ENCODE assay signal across 8 cellular contexts in the genomic region with DNA sequence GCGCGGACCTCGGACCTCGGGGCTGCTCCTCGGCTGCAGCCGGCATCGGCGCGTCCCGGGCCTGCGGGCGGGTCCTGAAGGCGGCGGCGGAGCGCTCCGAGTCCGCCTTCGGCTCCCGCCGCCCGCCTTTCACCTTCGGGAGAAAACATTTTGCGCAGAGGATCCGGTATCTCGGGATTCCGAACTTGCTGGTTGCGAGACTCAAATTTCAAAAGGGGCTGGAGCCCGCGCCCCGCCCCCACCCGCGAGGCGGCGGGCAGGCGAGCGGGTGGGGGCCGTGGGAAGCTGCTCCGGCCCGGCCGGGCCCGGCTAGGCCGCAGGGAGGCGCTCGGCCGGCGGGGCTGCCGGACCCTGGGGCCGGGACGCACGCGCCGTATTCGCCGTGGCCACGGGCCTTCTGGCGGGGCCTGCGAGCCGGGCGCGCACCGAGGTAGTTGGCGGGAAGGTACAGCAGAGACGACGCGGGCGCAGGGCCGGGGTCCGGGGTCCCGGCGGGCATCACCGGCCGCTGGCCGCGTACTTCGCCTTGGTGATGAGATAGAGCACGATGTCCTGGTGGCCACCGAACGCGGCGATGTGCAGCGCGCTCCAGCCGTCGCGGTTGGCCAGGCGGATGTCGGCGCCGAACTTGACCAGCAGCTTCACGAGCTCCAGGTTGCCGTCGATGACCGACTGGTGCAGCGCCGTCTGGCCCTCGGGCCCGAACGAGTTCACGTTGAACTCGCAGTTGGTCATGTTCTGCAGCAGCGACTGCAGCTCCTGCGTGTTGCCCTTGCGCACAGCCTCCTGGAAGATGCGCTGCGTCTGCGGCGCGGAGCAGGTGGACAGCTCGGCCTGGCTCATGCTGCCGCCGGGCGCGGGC. TPM values are rescaled to one million over a fixed set of nuclear protein-coding genes. Genes with fewer than 3 reads are reported as not detected.
DNase-seq lines count a peak whose midpoint lies in the region; ATAC-seq and TF ChIP-seq lines count a peak whose summit lies in the region.

No MANE protein-coding gene starts in this region.

- CTCF ChIA-PET in activated CD4-positive, alpha-beta memory T cell treated with anti-CD3 and anti-CD28 coated beads, Interleukin-2, amount 10 ng/mL, durations not matched to agents 7 days and 5 days (lab: Charles Lee) = interaction anchor here (0.6 to 1.9 kb wide), 9 partner anchors 8 to 169 kb away, joined by 3 to 5 read pairs (median 4); a partner anchor contains a TSS

- H3K9me3 Mint-ChIP-seq in activated CD4-positive, alpha-beta memory T cell treated with anti-CD3 and anti-CD28 coated beads, Interleukin-2, amount 10 ng/mL, durations not matched to agents 7 days and 5 days = no peaks in the 10 kb centered on the region

- H3K4me3 ChIP-seq in Jurkat, Clone E6-1 (ENCODE audit: low read length) = peak overlapping the region; percentile 40
- H3K4me3 ChIP-seq in fibroblast of villous mesenchyme (ENCODE audit: low read depth, low read length) = peak overlapping the region; percentile 54
- H3K4me3 ChIP-seq in osteoblast (ENCODE audit: insufficient read depth, low read length) = peak overlapping the region; percentile 41

- no peaks in the 10 kb centered on the region for H3K9me3 ChIP-seq in osteoblast (ENCODE audit: low read depth, low read length)

- peak overlapping the region; percentile 56 for H3K4me2 ChIP-seq in osteoblast (ENCODE audit: insufficient read depth, low read length)

- H3K27ac ChIP-seq in osteoblast (ENCODE audit: low read depth, low read length) = no peak overlapping the region

- peaks cover 38% of the 10 kb centered on the region for H3K27me3 ChIP-seq in osteoblast (ENCODE audit: insufficient read depth, low read length)

- POLR2A ChIA-PET in activated CD4-positive, alpha-beta memory T cell treated with anti-CD3 and anti-CD28 coated beads, Interleukin-2, amount 10 ng/mL, durations not matched to agents 7 days and 5 days (lab: Charles Lee) = interaction anchor here (1.0 to 1.9 kb wide), 5 partner anchors 12 to 161 kb away, joined by 3 to 10 read pairs (median 5); a partner anchor contains a TSS

- H2AFZ ChIP-seq in osteoblast (ENCODE audit: low read length) = peak overlapping the region; percentile 47

- H3K4me1 ChIP-seq in osteoblast (ENCODE audit: insufficient read depth, low read length) = peaks cover 8% of the 10 kb centered on the region

- no peaks in the 10 kb centered on the region for H3K36me3 ChIP-seq in osteoblast (ENCODE audit: insufficient read depth, low read length)

- H3K27me3 Mint-ChIP-seq in activated CD4-positive, alpha-beta memory T cell treated with anti-CD3 and anti-CD28 coated beads, Interleukin-2, amount 10 ng/mL, durations not matched to agents 7 days and 5 days = peaks cover 39% of the 10 kb centered on the region

- H3K36me3 Mint-ChIP-seq in activated CD4-positive, alpha-beta memory T cell treated with anti-CD3 and anti-CD28 coated beads, Interleukin-2, amount 10 ng/mL, durations not matched to agents 7 days and 5 days (ENCODE audit: low read depth) = no peaks in the 10 kb centered on the region

- no peak for TF ChIP-seq CTCF in fibroblast of villous mesenchyme (IDR thresholded peaks at IDR 0.05; ENCODE audit: insufficient read depth, low read depth, low read length)
- TF ChIP-seq CTCF in osteoblast (IDR thresholded peaks at IDR 0.05; ENCODE audit: extremely low read depth, low read depth, low read length) = peak; percentile 5

- in situ Hi-C loops in Caki2 (cut with HindIII; ENCODE audit: low pct_unique_long_range_greater_than_20kb, low sequenced_read_pairs) = no loop called here

- DNase-seq in Caki2 (ENCODE audit: low read depth) (peak; percentile 74), fibroblast of villous mesenchyme (ENCODE audit: low read depth) (peak; percentile 69), osteoblast (ENCODE audit: insufficient read length, low spot score, missing footprints) (no peak), HCEC 1CT (no peak), putamen (ENCODE audit: low spot score) (no peak)
- no peak for DNase-seq in Jurkat, Clone E6-1 (ENCODE audit: low read depth, low spot score)
- DNase-seq in activated CD4-positive, alpha-beta memory T cell treated with anti-CD3 and anti-CD28 coated beads, Interleukin-2, amount 10 ng/mL, durations not matched to agents 7 days and 5 days = no peak

- no peak overlapping the region for H3K27ac Mint-ChIP-seq in activated CD4-positive, alpha-beta memory T cell treated with anti-CD3 and anti-CD28 coated beads, Interleukin-2, amount 10 ng/mL, durations not matched to agents 7 days and 5 days

- no peaks in the 10 kb centered on the region for H3K79me2 ChIP-seq in osteoblast (ENCODE audit: insufficient read depth, low read length)

- no peaks in the 10 kb centered on the region for H4K20me1 ChIP-seq in osteoblast (ENCODE audit: insufficient read depth, low read length)

- peak; percentile 26 for ATAC-seq in GM18909 (IDR thresholded peaks at IDR 0.05; ENCODE audit: poor library complexity, unreplicated experiment)

- peaks cover 22% of the 10 kb centered on the region for H3K4me1 Mint-ChIP-seq in activated CD4-positive, alpha-beta memory T cell treated with anti-CD3 and anti-CD28 coated beads, Interleukin-2, amount 10 ng/mL, durations not matched to agents 7 days and 5 days

- H3K4me3 Mint-ChIP-seq in activated CD4-positive, alpha-beta memory T cell treated with anti-CD3 and anti-CD28 coated beads, Interleukin-2, amount 10 ng/mL, durations not matched to agents 7 days and 5 days = peak overlapping the region; percentile 48

RNA-seq across cellular contexts. Expression of a gene that starts 0.8 kb away (rescaled TPM):
- total RNA-seq in Caki2 (2014; rRNA removed; shearing (Covaris generic); ENCODE audit: low replicate concordance) = 0.17 and 2.0 TPM in 2 replicates
- 1.1 TPM for polyA plus RNA-seq in Jurkat, Clone E6-1 (2012; ENCODE audit: insufficient read depth, insufficient read length)
- total RNA-seq in activated CD4-positive, alpha-beta memory T cell treated with anti-CD3 and anti-CD28 coated beads, Interleukin-2, amount 10 ng/mL, durations not matched to agents 7 days and 5 days = under 1 TPM; 0.71 to 0.75 TPM
- total RNA-seq in fibroblast of villous mesenchyme = under 0.01 and 0.32 TPM in 2 replicates
- under 0.01 TPM in 2 replicates for total RNA-seq in osteoblast

RNA-seq across cellular contexts. Expression of a gene that starts 23.8 kb away (rescaled TPM):
- 35.1 and 51.9 TPM in 2 replicates for total RNA-seq in Caki2 (2014; rRNA removed; shearing (Covaris generic); ENCODE audit: low replicate concordance)
- not detected for polyA plus RNA-seq in Jurkat, Clone E6-1 (2012; ENCODE audit: insufficient read depth, insufficient read length)
- total RNA-seq in activated CD4-positive, alpha-beta memory T cell treated with anti-CD3 and anti-CD28 coated beads, Interleukin-2, amount 10 ng/mL, durations not matched to agents 7 days and 5 days = 10 to 100 TPM; 22.4 to 23.2 TPM
- 39.3 and 42.3 TPM in 2 replicates for total RNA-seq in fibroblast of villous mesenchyme
- total RNA-seq in osteoblast = 0.29 and 2.5 TPM in 2 replicates

RNA-seq across cellular contexts. Expression of a gene that starts 46.2 kb away (rescaled TPM):
- 84.1 and 92.6 TPM in 2 replicates for total RNA-seq in Caki2 (2014; rRNA removed; shearing (Covaris generic); ENCODE audit: low replicate concordance)
- 67.4 TPM for polyA plus RNA-seq in Jurkat, Clone E6-1 (2012; ENCODE audit: insufficient read depth, insufficient read length)
- 10 to 100 TPM; 58.8 to 59.6 TPM for total RNA-seq in activated CD4-positive, alpha-beta memory T cell treated with anti-CD3 and anti-CD28 coated beads, Interleukin-2, amount 10 ng/mL, durations not matched to agents 7 days and 5 days
- total RNA-seq in fibroblast of villous mesenchyme = 47.1 and 48.6 TPM in 2 replicates
- total RNA-seq in osteoblast = 46.0 and 47.4 TPM in 2 replicates

RNA-seq across cellular contexts. Expression of a gene that starts 50.2 kb away (rescaled TPM):
- not detected in 2 replicates for total RNA-seq in Caki2 (2014; rRNA removed; shearing (Covaris generic); ENCODE audit: low replicate concordance)
- 3.5 TPM for polyA plus RNA-seq in Jurkat, Clone E6-1 (2012; ENCODE audit: insufficient read depth, insufficient read length)
- total RNA-seq in activated CD4-positive, alpha-beta memory T cell treated with anti-CD3 and anti-CD28 coated beads, Interleukin-2, amount 10 ng/mL, durations not matched to agents 7 days and 5 days = not detected
- not detected in 2 replicates for total RNA-seq in fibroblast of villous mesenchyme
- total RNA-seq in osteoblast = 0.36 TPM in 1 of 2 replicates, not detected in the other

Comparison
In these comparisons a context has a peak if more than half of its experiments do, and no peak if none do; other contexts are left out.
1. DNase-seq: peak in Caki2 (single experiment) and fibroblast of villous mesenchyme (single experiment); none in Jurkat, Clone E6-1 (single experiment), activated CD4-positive, alpha-beta memory T cell treated with anti-CD3 and anti-CD28 coated beads, Interleukin-2, amount 10 ng/mL, durations not matched to agents 7 days and 5 days (single experiment), osteoblast (single experiment), HCEC 1CT (single experiment) and putamen (single experiment).
2. Peak in every context shown above with its lines, with median percentiles within 50 percentile points of each other: H3K4me3 ChIP-seq.